Comparison of ENCODE assay signal across 1 cellular context in genomic region chr6:27902335-27903314, GRCh38.
TF ChIP-seq lines count a peak whose summit lies in the region.

No MANE protein-coding gene starts in this region.

TF ChIP-seq in HepG2, 621 proteins besides CTCF, POLR2A, EP300 and RAD21 (continued from another document and continues in another):
- TF ChIP-seq MYPOP (CRISPR knock-in tag; IDR thresholded peaks at IDR 0.05) (peak; percentile 89; the same call in 1 of the 2 replicates), ZNF20 (CRISPR knock-in tag; IDR thresholded peaks at IDR 0.05) (no peak), ZNF574 (CRISPR knock-in tag; IDR thresholded peaks at IDR 0.05) (peak; percentile 82), ZMYM2 (CRISPR knock-in tag; IDR thresholded peaks at IDR 0.05) (peak; percentile 81), GFI1 (CRISPR knock-in tag; IDR thresholded peaks at IDR 0.05; ENCODE audit: borderline replicate concordance) (0 out of 2 replicates have a peak, but pooled peaks have one; percentile 66), ZFP91 (CRISPR knock-in tag; IDR thresholded peaks at IDR 0.05; ENCODE audit: borderline replicate concordance) (peak; percentile 44), YY1 (IDR thresholded peaks at IDR 0.05; ENCODE audit: insufficient read depth, insufficient replicate concordance, low read depth, low read length) (peak; percentile 49), ZNF816 (CRISPR knock-in tag; IDR thresholded peaks at IDR 0.05; ENCODE audit: borderline replicate concordance) (peak; percentile 90; the same call in 1 of the 2 replicates), ZNF331 (CRISPR knock-in tag; IDR thresholded peaks at IDR 0.05) (peak; percentile 94), SNRNP70 (IDR thresholded peaks at IDR 0.05; ENCODE audit: low read depth, low read length) (no peak), ZNF883 (CRISPR knock-in tag; IDR thresholded peaks at IDR 0.05; ENCODE audit: not compliant biosample characterization) (no peak), SNAI1 (CRISPR knock-in tag; IDR thresholded peaks at IDR 0.05; ENCODE audit: borderline replicate concordance) (no peak), ETV5 (CRISPR knock-in tag; IDR thresholded peaks at IDR 0.05; ENCODE audit: borderline replicate concordance) (peak; percentile 32), ZNF567 (CRISPR knock-in tag; IDR thresholded peaks at IDR 0.05; ENCODE audit: borderline replicate concordance) (0 out of 2 replicates have a peak, but pooled peaks have one; percentile 73), HIVEP1 (CRISPR knock-in tag; IDR thresholded peaks at IDR 0.05) (no peak), ZFP1 (CRISPR knock-in tag; IDR thresholded peaks at IDR 0.05) (peak; percentile 81; the same call in 1 of the 2 replicates), ZBTB10 (CRISPR knock-in tag; IDR thresholded peaks at IDR 0.05; ENCODE audit: borderline replicate concordance) (no peak; the same call in 1 of the 2 replicates), TCF7 (IDR thresholded peaks at IDR 0.05; ENCODE audit: low read depth) (no peak), GABPA (IDR thresholded peaks at IDR 0.05; ENCODE audit: low read depth, low read length) (no peak), GABPA (CRISPR knock-in tag; IDR thresholded peaks at IDR 0.05; ENCODE audit: low read depth) (0 out of 2 replicates have a peak, but pooled peaks have one; percentile 31), ZFP37 (CRISPR knock-in tag; IDR thresholded peaks at IDR 0.05; ENCODE audit: borderline replicate concordance) (no peak; the same call in 1 of the 2 replicates), RARA (CRISPR knock-in tag; IDR thresholded peaks at IDR 0.05) (no peak), ZNF33B (CRISPR knock-in tag; IDR thresholded peaks at IDR 0.05) (no peak), BCL3 (CRISPR knock-in tag; IDR thresholded peaks at IDR 0.05) (no peak; the same call in 1 of the 2 replicates), ZBTB43 (CRISPR knock-in tag; conservative IDR thresholded peaks at IDR 0.05) (peak; percentile 2; the same call in 1 of the 2 replicates), ZNF570 (CRISPR knock-in tag; IDR thresholded peaks at IDR 0.05; ENCODE audit: borderline replicate concordance) (no peak)
- TF ChIP-seq, protein P1, sequence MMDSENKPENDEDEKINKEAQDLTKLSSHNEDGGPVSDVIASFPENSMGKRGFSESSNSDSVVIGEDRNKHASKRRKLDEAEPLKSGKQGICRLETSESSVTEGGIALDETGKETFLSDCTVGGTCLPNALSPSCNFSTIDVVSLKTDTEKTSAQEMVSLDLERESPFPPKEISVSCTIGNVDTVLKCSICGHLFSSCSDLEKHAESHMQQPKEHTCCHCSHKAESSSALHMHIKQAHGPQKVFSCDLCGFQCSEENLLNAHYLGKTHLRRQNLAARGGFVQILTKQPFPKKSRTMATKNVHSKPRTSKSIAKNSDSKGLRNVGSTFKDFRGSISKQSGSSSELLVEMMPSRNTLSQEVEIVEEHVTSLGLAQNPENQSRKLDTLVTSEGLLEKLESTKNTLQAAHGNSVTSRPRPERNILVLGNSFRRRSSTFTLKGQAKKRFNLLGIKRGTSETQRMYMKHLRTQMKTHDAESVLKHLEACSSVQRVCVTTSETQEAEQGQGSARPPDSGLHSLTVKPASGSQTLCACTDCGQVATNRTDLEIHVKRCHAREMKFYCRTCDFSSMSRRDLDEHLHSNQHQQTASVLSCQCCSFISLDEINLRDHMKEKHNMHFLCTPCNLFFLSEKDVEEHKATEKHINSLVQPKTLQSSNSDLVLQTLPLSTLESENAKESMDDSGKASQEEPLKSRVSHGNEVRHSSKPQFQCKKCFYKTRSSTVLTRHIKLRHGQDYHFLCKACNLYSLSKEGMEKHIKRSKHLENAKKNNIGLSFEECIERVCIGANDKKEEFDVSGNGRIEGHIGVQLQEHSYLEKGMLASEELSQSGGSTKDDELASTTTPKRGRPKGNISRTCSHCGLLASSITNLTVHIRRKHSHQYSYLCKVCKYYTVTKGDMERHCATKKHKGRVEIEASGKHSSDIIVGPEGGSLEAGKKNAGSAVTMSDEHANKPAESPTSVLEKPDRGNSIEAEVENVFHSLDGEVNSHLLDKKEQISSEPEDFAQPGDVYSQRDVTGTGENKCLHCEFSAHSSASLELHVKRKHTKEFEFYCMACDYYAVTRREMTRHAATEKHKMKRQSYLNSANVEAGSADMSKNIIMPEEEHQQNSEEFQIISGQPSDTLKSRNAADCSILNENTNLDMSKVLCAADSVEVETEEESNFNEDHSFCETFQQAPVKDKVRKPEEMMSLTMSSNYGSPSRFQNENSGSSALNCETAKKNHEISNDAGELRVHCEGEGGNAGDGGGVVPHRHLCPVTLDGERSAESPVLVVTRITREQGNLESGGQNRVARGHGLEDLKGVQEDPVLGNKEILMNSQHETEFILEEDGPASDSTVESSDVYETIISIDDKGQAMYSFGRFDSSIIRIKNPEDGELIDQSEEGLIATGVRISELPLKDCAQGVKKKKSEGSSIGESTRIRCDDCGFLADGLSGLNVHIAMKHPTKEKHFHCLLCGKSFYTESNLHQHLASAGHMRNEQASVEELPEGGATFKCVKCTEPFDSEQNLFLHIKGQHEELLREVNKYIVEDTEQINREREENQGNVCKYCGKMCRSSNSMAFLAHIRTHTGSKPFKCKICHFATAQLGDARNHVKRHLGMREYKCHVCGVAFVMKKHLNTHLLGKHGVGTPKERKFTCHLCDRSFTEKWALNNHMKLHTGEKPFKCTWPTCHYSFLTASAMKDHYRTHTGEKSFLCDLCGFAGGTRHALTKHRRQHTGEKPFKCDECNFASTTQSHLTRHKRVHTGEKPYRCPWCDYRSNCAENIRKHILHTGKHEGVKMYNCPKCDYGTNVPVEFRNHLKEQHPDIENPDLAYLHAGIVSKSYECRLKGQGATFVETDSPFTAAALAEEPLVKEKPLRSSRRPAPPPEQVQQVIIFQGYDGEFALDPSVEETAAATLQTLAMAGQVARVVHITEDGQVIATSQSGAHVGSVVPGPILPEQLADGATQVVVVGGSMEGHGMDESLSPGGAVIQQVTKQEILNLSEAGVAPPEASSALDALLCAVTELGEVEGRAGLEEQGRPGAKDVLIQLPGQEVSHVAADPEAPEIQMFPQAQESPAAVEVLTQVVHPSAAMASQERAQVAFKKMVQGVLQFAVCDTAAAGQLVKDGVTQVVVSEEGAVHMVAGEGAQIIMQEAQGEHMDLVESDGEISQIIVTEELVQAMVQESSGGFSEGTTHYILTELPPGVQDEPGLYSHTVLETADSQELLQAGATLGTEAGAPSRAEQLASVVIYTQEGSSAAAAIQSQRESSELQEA (CRISPR knock-in tag; IDR thresholded peaks at IDR 0.05; ENCODE audit: not compliant biosample characterization) = peak; percentile 39
- TF ChIP-seq, protein P2, sequence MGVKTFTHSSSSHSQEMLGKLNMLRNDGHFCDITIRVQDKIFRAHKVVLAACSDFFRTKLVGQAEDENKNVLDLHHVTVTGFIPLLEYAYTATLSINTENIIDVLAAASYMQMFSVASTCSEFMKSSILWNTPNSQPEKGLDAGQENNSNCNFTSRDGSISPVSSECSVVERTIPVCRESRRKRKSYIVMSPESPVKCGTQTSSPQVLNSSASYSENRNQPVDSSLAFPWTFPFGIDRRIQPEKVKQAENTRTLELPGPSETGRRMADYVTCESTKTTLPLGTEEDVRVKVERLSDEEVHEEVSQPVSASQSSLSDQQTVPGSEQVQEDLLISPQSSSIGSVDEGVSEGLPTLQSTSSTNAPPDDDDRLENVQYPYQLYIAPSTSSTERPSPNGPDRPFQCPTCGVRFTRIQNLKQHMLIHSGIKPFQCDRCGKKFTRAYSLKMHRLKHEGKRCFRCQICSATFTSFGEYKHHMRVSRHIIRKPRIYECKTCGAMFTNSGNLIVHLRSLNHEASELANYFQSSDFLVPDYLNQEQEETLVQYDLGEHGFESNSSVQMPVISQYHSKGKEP (CRISPR knock-in tag; IDR thresholded peaks at IDR 0.05) = peak; percentile 84; the same call in 1 of the 2 replicates
- TF ChIP-seq, protein P3, sequence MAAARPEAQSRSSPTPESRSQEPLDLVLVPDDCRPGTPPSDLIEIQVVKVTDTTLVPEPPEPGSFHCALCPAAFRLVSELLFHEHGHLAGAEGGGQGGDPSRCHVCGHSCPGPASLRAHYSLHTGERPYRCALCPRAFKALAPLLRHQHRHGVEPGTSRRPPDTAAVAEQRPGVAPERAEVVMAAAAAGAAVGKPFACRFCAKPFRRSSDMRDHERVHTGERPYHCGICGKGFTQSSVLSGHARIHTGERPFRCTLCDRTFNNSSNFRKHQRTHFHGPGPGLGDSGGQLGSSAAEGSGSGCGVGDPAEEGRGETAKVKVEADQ (CRISPR knock-in tag; IDR thresholded peaks at IDR 0.05; ENCODE audit: borderline replicate concordance) = no peak; the same call in 1 of the 2 replicates
